Comparison of ENCODE assay signal across 9 cellular contexts in genomic region chr2:238059505-238059904, GRCh38. TPM values are rescaled to one million over a fixed set of nuclear protein-coding genes. Genes with fewer than 3 reads are reported as not detected.
A peak's percentile ranks its signal among the peaks of the same experiment; 100 is the strongest.
DNase-seq lines count a peak whose midpoint lies in the region; ATAC-seq and TF ChIP-seq lines count a peak whose summit lies in the region.
"Had no signal": no experiment of that assay in that cellular context is flagged by ENCODE, and none has a peak within 500 bp of the region (broad histone marks: within the 10 kb centered on the region; RNA-seq: fewer than 3 reads in every experiment).

No MANE protein-coding gene starts in this region.

- TF ChIP-seq CTCF in right atrium auricular region (IDR thresholded peaks at IDR 0.05), result no peak
- TF ChIP-seq CTCF in vagina (IDR thresholded peaks at IDR 0.05), result no peak
- no peak for TF ChIP-seq CTCF in uterus (IDR thresholded peaks at IDR 0.05)

- H3K4me3 Mint-ChIP-seq in activated T-helper 1 cell treated with anti-CD3 and anti-CD28 coated beads, Interleukin-12 subunit alpha, Interleukin-12 subunit beta, Interleukin-2, Interleukin-4 antibody, amounts not matched to agents 30 ng/mL and 10 ng/mL and 1 ng/mL, durations not matched to agents 14 hours and 24 hours and 36 hours, result peak overlapping the region; percentile 90

- TF ChIP-seq POLR2A in vagina (IDR thresholded peaks at IDR 0.05) (no peak), uterus (IDR thresholded peaks at IDR 0.05) (no peak)

- H3K27ac Mint-ChIP-seq in activated T-helper 1 cell treated with anti-CD3 and anti-CD28 coated beads, Interleukin-12 subunit alpha, Interleukin-12 subunit beta, Interleukin-2, Interleukin-4 antibody, amounts not matched to agents 30 ng/mL and 10 ng/mL and 1 ng/mL, durations not matched to agents 14 hours and 24 hours and 36 hours, result no peak overlapping the region

- ATAC-seq in Right ventricle myocardium inferior, result no peak
- ATAC-seq in HG03280 (IDR thresholded peaks at IDR 0.05; ENCODE audit: unreplicated experiment), result no peak

- H3K9me3 ChIP-seq in right atrium auricular region (no peaks in the 10 kb centered on the region), iPS-18c (ENCODE audit: control insufficient read depth, insufficient read depth, low read length) (peaks cover 4% of the 10 kb centered on the region), vagina (no peaks in the 10 kb centered on the region), uterus (no peaks in the 10 kb centered on the region)

- H3K4me3 ChIP-seq in right atrium auricular region, result no peak overlapping the region
- peak overlapping the region; percentile 94; the same call in 1 of the 2 replicates for H3K4me3 ChIP-seq in iPS-18c (ENCODE audit: insufficient read depth, low read depth, low read length)
- peak overlapping the region; percentile 80 to 84 for H3K4me3 ChIP-seq in vagina
- no peak overlapping the region for H3K4me3 ChIP-seq in uterus

- H3K9me3 Mint-ChIP-seq in activated T-helper 1 cell treated with anti-CD3 and anti-CD28 coated beads, Interleukin-12 subunit alpha, Interleukin-12 subunit beta, Interleukin-2, Interleukin-4 antibody, amounts not matched to agents 30 ng/mL and 10 ng/mL and 1 ng/mL, durations not matched to agents 14 hours and 24 hours and 36 hours, result no peaks in the 10 kb centered on the region

- peaks cover 56% of the 10 kb centered on the region for H3K4me1 Mint-ChIP-seq in activated T-helper 1 cell treated with anti-CD3 and anti-CD28 coated beads, Interleukin-12 subunit alpha, Interleukin-12 subunit beta, Interleukin-2, Interleukin-4 antibody, amounts not matched to agents 30 ng/mL and 10 ng/mL and 1 ng/mL, durations not matched to agents 14 hours and 24 hours and 36 hours (ENCODE audit: low read depth)

- H3K27ac ChIP-seq in right atrium auricular region (peak overlapping the region in 1 of 2 donors; percentile 93), vagina (no peak overlapping the region), uterus (no peak overlapping the region)

- H3K27me3 ChIP-seq in right atrium auricular region, result no peaks in the 10 kb centered on the region
- H3K27me3 ChIP-seq in vagina, result no peaks in the 10 kb centered on the region
- no peaks in the 10 kb centered on the region for H3K27me3 ChIP-seq in uterus

- no peaks in the 10 kb centered on the region for H3K36me3 ChIP-seq in right atrium auricular region
- no peaks in the 10 kb centered on the region for H3K36me3 ChIP-seq in vagina
- no peaks in the 10 kb centered on the region for H3K36me3 ChIP-seq in uterus

- peaks cover 17% of the 10 kb centered on the region for H3K36me3 Mint-ChIP-seq in activated T-helper 1 cell treated with anti-CD3 and anti-CD28 coated beads, Interleukin-12 subunit alpha, Interleukin-12 subunit beta, Interleukin-2, Interleukin-4 antibody, amounts not matched to agents 30 ng/mL and 10 ng/mL and 1 ng/mL, durations not matched to agents 14 hours and 24 hours and 36 hours (ENCODE audit: low read depth)

- DNase-seq in right atrium auricular region (ENCODE audit: low spot score) (peak; percentile 9), Right ventricle myocardium inferior (ENCODE audit: missing footprints) (no peak), vagina (ENCODE audit: extremely low spot score in 2 of 2) (no peak), LoVo (ENCODE audit: low spot score) (no peak), uterus (no peak)
- no peak for DNase-seq in activated T-helper 1 cell treated with anti-CD3 and anti-CD28 coated beads, Interleukin-12 subunit alpha, Interleukin-12 subunit beta, Interleukin-2, Interleukin-4 antibody, amounts not matched to agents 30 ng/mL and 10 ng/mL and 1 ng/mL, durations not matched to agents 14 hours and 24 hours and 36 hours (ENCODE audit: low spot score)
- DNase-seq: stimulated activated CD4-positive, alpha-beta T cell treated with anti-CD3 and anti-CD28 coated beads, Interleukin-2, amount 100 ng/mL, for 48 hours had no signal

- H3K27me3 Mint-ChIP-seq in activated T-helper 1 cell treated with anti-CD3 and anti-CD28 coated beads, Interleukin-12 subunit alpha, Interleukin-12 subunit beta, Interleukin-2, Interleukin-4 antibody, amounts not matched to agents 30 ng/mL and 10 ng/mL and 1 ng/mL, durations not matched to agents 14 hours and 24 hours and 36 hours (ENCODE audit: insufficient read depth), result peaks cover 7% of the 10 kb centered on the region

- peaks cover 0 to 21% of the 10 kb centered on the region in 2 donors for H3K4me1 ChIP-seq in right atrium auricular region
- peaks cover 20% of the 10 kb centered on the region for H3K4me1 ChIP-seq in vagina
- H3K4me1 ChIP-seq in uterus, result peaks cover 0 to 13% of the 10 kb centered on the region in 2 donors

- intact Hi-C loops in Right ventricle myocardium inferior (cut with DNase I), result no loop called here
- intact Hi-C loops in activated T-helper 1 cell treated with anti-CD3 and anti-CD28 coated beads, Interleukin-12 subunit alpha, Interleukin-12 subunit beta, Interleukin-2, Interleukin-4 antibody, amounts not matched to agents 30 ng/mL and 10 ng/mL and 1 ng/mL, durations not matched to agents 14 hours and 24 hours and 36 hours (cut with micrococcal nuclease), result no loop called here
- intact Hi-C loops in vagina (cut with DNase I), result no loop called here
- intact Hi-C loops in uterus (cut with DNase I; ENCODE audit: low total_unique reads), result no loop called here

RNA-seq across cellular contexts. Expression of gene SCLY, which starts 1.3 kb away (rescaled TPM):
- total RNA-seq in right atrium auricular region (10 to 100 TPM in 1 of 2 donors, 1 to 10 TPM in 1; 6.5 to 11.3 TPM), Right ventricle myocardium inferior (10.8 TPM), vagina (13.5 TPM), uterus (10 to 100 TPM in 2 of 4 donors, 1 to 10 TPM in 2; 5.1 to 26.0 (median 12.8) TPM)
- 109 and 119 TPM in 2 replicates for total RNA-seq in activated T-helper 1 cell treated with anti-CD3 and anti-CD28 coated beads, Interleukin-12 subunit alpha, Interleukin-12 subunit beta, Interleukin-2, Interleukin-4 antibody, amounts not matched to agents 30 ng/mL and 10 ng/mL and 1 ng/mL, durations not matched to agents 14 hours and 24 hours and 36 hours

RNA-seq across cellular contexts. Expression of gene ESPNL, which starts 40.6 kb away (rescaled TPM):
- total RNA-seq in right atrium auricular region (1 to 10 TPM in 1 of 2 donors, under 1 TPM in 1; 0.26 to 2.0 TPM), Right ventricle myocardium inferior (not detected), vagina (0.74 TPM), uterus (1 to 10 TPM in 1 of 4 donors, under 1 TPM in 1, not detected in 2; 0.34 to 7.7 TPM)
- 0.05 and 0.20 TPM in 2 replicates for total RNA-seq in activated T-helper 1 cell treated with anti-CD3 and anti-CD28 coated beads, Interleukin-12 subunit alpha, Interleukin-12 subunit beta, Interleukin-2, Interleukin-4 antibody, amounts not matched to agents 30 ng/mL and 10 ng/mL and 1 ng/mL, durations not matched to agents 14 hours and 24 hours and 36 hours

Comparison
In these comparisons a context has a peak if more than half of its experiments do, and no peak if none do; other contexts are left out.
1. H3K4me3 ChIP-seq: peak in iPS-18c (single experiment) and vagina (2 of 2); none in right atrium auricular region (0 of 2) and uterus (0 of 2).